Comparison of ENCODE assay signal across 8 cellular contexts in genomic region chr11:122656073-122656630, GRCh38. TPM values are rescaled to one million over a fixed set of nuclear protein-coding genes. Genes with fewer than 3 reads are reported as not detected.
DNase-seq lines count a peak whose midpoint lies in the region; ATAC-seq and TF ChIP-seq lines count a peak whose summit lies in the region.

No MANE protein-coding gene starts in this region.

- POLR2A ChIA-PET in activated CD4-positive, alpha-beta T cell treated with anti-CD3 and anti-CD28 coated beads for 36 hours (lab: Charles Lee), result interaction anchor here (0.6 to 2.3 kb wide), 10 partner anchors 9 to 407 kb away, joined by 3 to 8 read pairs (median 4); partner anchors contain the start of gene CRTAM

- no peaks in the 10 kb centered on the region for H3K9me3 ChIP-seq in GM23248 (ENCODE audit: low read depth)
- no peaks in the 10 kb centered on the region for H3K9me3 ChIP-seq in Karpas-422 (ENCODE audit: low read length)
- no peaks in the 10 kb centered on the region for H3K9me3 ChIP-seq in right lobe of liver

- intact Hi-C loops in activated CD4-positive, alpha-beta T cell treated with anti-CD3 and anti-CD28 coated beads for 36 hours (cut with DNase I, micrococcal nuclease), result loop anchor here (1.0 to 2.0 kb wide), 8 partner anchors 19 to 1085 kb away; partner anchors contain the start of gene ZNF202 (in 1 of the 2)
- intact Hi-C loops in right lobe of liver (cut with DNase I), result no loop called here

- 0 out of 2 replicates have a peak, but pooled peaks cover 9% of the 10 kb centered on the region for H3F3A ChIP-seq in GM23248 (ENCODE audit: insufficient read depth)

- H3K36me3 Mint-ChIP-seq in activated CD4-positive, alpha-beta T cell treated with anti-CD3 and anti-CD28 coated beads for 36 hours (ENCODE audit: low read depth), result peaks cover 5% of the 10 kb centered on the region
- no peaks in the 10 kb centered on the region for H3K36me3 Mint-ChIP-seq in chondrocyte (ENCODE audit: low read depth)

- H3K27me3 ChIP-seq in GM23248 (replicated peaks; ENCODE audit: insufficient read depth) (no peaks in the 10 kb centered on the region), Karpas-422 (ENCODE audit: low read length) (no peaks in the 10 kb centered on the region), right lobe of liver (no peaks in the 10 kb centered on the region)

- peak; percentile 62 for ATAC-seq in activated CD4-positive, alpha-beta T cell treated with anti-CD3 and anti-CD28 coated beads for 36 hours
- peak; percentile 61 to 77 (median 72) for ATAC-seq in right lobe of liver

- no peaks in the 10 kb centered on the region for H3K9me2 ChIP-seq in GM23248 (ENCODE audit: insufficient read depth)
- H3K9me2 ChIP-seq in Karpas-422 (replicated peaks; ENCODE audit: insufficient read depth, low read length), result no peaks in the 10 kb centered on the region

- H3K9me3 Mint-ChIP-seq in activated CD4-positive, alpha-beta T cell treated with anti-CD3 and anti-CD28 coated beads for 36 hours (ENCODE audit: low read depth), result no peaks in the 10 kb centered on the region
- H3K9me3 Mint-ChIP-seq in chondrocyte (ENCODE audit: low read depth), result no peaks in the 10 kb centered on the region

- H2AFZ ChIP-seq in GM23248 (peak overlapping the region; percentile 78), Karpas-422 (ENCODE audit: low read length) (peak overlapping the region; percentile 87; the same call in 1 of the 2 replicates)

- TF ChIP-seq CTCF in chondrocyte (IDR thresholded peaks at IDR 0.05), result no peak
- no peak for TF ChIP-seq CTCF in right lobe of liver (IDR thresholded peaks at IDR 0.05)

- WGBS in GM23248 (ENCODE audit: low coverage in 1 of 2, low lambda C conversion rate in 2 of 2, missing lambda C conversion rate in 2 of 2), 2 experiments, result 1% methylated on average over 34 to 53 of the region's 66 CpGs
- no CpG with 5 or more reads among the region's 66 CpGs for WGBS in right lobe of liver (ENCODE audit: insufficient coverage, low coverage, low lambda C conversion rate, missing lambda C conversion rate)

- peak overlapping the region; percentile 76 for H3K4me2 ChIP-seq in GM23248 (ENCODE audit: unreplicated experiment)
- H3K4me2 ChIP-seq in Karpas-422 (ENCODE audit: low read depth, low read length, poor library complexity, severe bottlenecking), result peak overlapping the region; percentile 74

- peak overlapping the region; percentile 74 for H3K27ac ChIP-seq in GM23248
- H3K27ac ChIP-seq in Karpas-422 (ENCODE audit: low read length), result no peak overlapping the region
- peak overlapping the region; percentile 38 to 90 (median 73) for H3K27ac ChIP-seq in right lobe of liver

- no peak for TF ChIP-seq POLR2A in right lobe of liver (IDR thresholded peaks at IDR 0.05)

- H3K27me3 Mint-ChIP-seq in activated CD4-positive, alpha-beta T cell treated with anti-CD3 and anti-CD28 coated beads for 36 hours, result peaks cover 6% of the 10 kb centered on the region
- peaks cover 2% of the 10 kb centered on the region for H3K27me3 Mint-ChIP-seq in chondrocyte (ENCODE audit: low read depth)

- H3K27ac Mint-ChIP-seq in activated CD4-positive, alpha-beta T cell treated with anti-CD3 and anti-CD28 coated beads for 36 hours, result peak overlapping the region; percentile 79
- peak overlapping the region; percentile 89 for H3K27ac Mint-ChIP-seq in chondrocyte (ENCODE audit: unreplicated experiment)

- CTCF ChIA-PET in activated CD4-positive, alpha-beta T cell treated with anti-CD3 and anti-CD28 coated beads for 36 hours (lab: Charles Lee), result interaction anchor here (0.6 to 2.3 kb wide), 26 partner anchors 11 to 1364 kb away, joined by 3 to 22 read pairs (median 4); partner anchors contain the start of gene SC5D

- in situ Hi-C loops in GM23248 (cut with MboI), result no loop called here

- H3K4me3 Mint-ChIP-seq in activated CD4-positive, alpha-beta T cell treated with anti-CD3 and anti-CD28 coated beads for 36 hours, result peak overlapping the region; percentile 91
- H3K4me3 Mint-ChIP-seq in chondrocyte (ENCODE audit: unreplicated experiment), result peak overlapping the region; percentile 94

- peak overlapping the region; percentile 87 for H3K4me3 ChIP-seq in GM23248
- peak overlapping the region; percentile 74 for H3K4me3 ChIP-seq in Karpas-422 (ENCODE audit: low read length)
- peak overlapping the region; percentile 66 to 93 (median 67) for H3K4me3 ChIP-seq in right lobe of liver

- H3K4me1 ChIP-seq in GM23248 (ENCODE audit: insufficient read depth) (peaks cover 17% of the 10 kb centered on the region), Karpas-422 (ENCODE audit: low read length) (peaks cover 10% of the 10 kb centered on the region), right lobe of liver (peaks cover 0 to 9% (median 6%) of the 10 kb centered on the region in 4 donors)

- H3K9ac ChIP-seq in GM23248 (peak overlapping the region; percentile 81), Karpas-422 (ENCODE audit: low read length) (peak overlapping the region; percentile 73)

- no peaks in the 10 kb centered on the region for H4K20me1 ChIP-seq in GM23248 (ENCODE audit: insufficient read depth)
- no peaks in the 10 kb centered on the region for H4K20me1 ChIP-seq in Karpas-422 (ENCODE audit: insufficient read depth, low read depth, low read length)

- DNase-seq in GDM1 (lab: John Stamatoyannopoulos, UW) (peak; percentile 50), GM23248 (peak; percentile 88), Karpas-422 (peak; percentile 49), chondrocyte (ENCODE audit: low spot score) (peak; percentile 89), right lobe of liver (peak; percentile 59 to 69 (median 65)), H4 (ENCODE audit: low spot score) (no peak)
- DNase-seq in activated CD4-positive, alpha-beta T cell treated with anti-CD3 and anti-CD28 coated beads for 36 hours, result peak; percentile 70
- DNase-seq in stimulated activated CD4-positive, alpha-beta T cell treated with anti-CD3 and anti-CD28 coated beads, Interleukin-4, amount 100 ng/mL, for 48 hours (ENCODE audit: low read depth in 2 of 2), result peak; percentile 38 to 40

- peaks cover 48% of the 10 kb centered on the region for H3K79me2 ChIP-seq in GM23248 (ENCODE audit: insufficient read depth)
- H3K79me2 ChIP-seq in Karpas-422 (ENCODE audit: low read length), result no peaks in the 10 kb centered on the region

- H3K36me3 ChIP-seq in GM23248 (ENCODE audit: low read depth) (0 out of 2 replicates have a peak, but pooled peaks cover 2% of the 10 kb centered on the region), Karpas-422 (ENCODE audit: insufficient read depth, low read length) (no peaks in the 10 kb centered on the region), right lobe of liver (no peaks in the 10 kb centered on the region)

- H3K4me1 Mint-ChIP-seq in activated CD4-positive, alpha-beta T cell treated with anti-CD3 and anti-CD28 coated beads for 36 hours, result peaks cover 44% of the 10 kb centered on the region
- peaks cover 27% of the 10 kb centered on the region for H3K4me1 Mint-ChIP-seq in chondrocyte (ENCODE audit: low read depth)

RNA-seq across cellular contexts. Expression of gene UBASH3B, which starts 0.6 kb away (rescaled TPM):
- total RNA-seq in GM23248 (2014; rRNA removed; shearing (Covaris generic)), result 17.7 and 19.7 TPM in 2 replicates
- 13.6 and 15.5 TPM in 2 replicates for polyA plus RNA-seq in GM23248 (2016; fragmentation: Nextera tagmentation; extraction: Ambion mirVana)
- total RNA-seq in Karpas-422 (2014; rRNA removed; shearing (Covaris generic); ENCODE audit: low replicate concordance), result 3.9 and 9.0 TPM in 2 replicates
- total RNA-seq in activated CD4-positive, alpha-beta T cell treated with anti-CD3 and anti-CD28 coated beads for 36 hours, result 10 to 100 TPM; 16.2 to 20.1 TPM
- 10.4 to 14.8 TPM (median 14.4 TPM) in 3 replicates for total RNA-seq in chondrocyte
- 10 to 100 TPM in 1 of 6 experiments, 1 to 10 TPM in 5; 1.7 to 10.5 (median 2.4) TPM for total RNA-seq in right lobe of liver
- 4.4 and 6.4 TPM in 2 replicates for total RNA-seq in H4 (2014; rRNA removed; shearing (Covaris generic))

Comparison
In these comparisons a context has a peak if more than half of its experiments do, and no peak if none do; other contexts are left out.
1. intact Hi-C loops: an anchor here in activated CD4-positive, alpha-beta T cell treated with anti-CD3 and anti-CD28 coated beads for 36 hours (1.0 to 2.0 kb wide); none called in right lobe of liver.